ENCODE assay signal across 21 cellular contexts in genomic region chr12:46468813-46469212, GRCh38.
"Had no signal": no experiment of that assay in that cellular context is flagged by ENCODE, and none has a peak within 500 bp of the region (broad histone marks: within the 10 kb centered on the region; RNA-seq: fewer than 3 reads in every experiment).

No MANE protein-coding gene starts in this region.

- H3K27ac ChIP-seq: brain microvascular endothelial cell, cardiac muscle cell, RWPE1 had no signal

- DNase-seq: activated CD4-positive, alpha-beta T cell treated with anti-CD3 and anti-CD28 coated beads, Interleukin-2, amount 10 ng/mL, durations not matched to agents 24 days and 14 days; activated CD4-positive, alpha-beta T cell treated with anti-CD3 and anti-CD28 coated beads, Interleukin-2, amount 50 U/mL, for 48 hours; activated CD8-positive, alpha-beta memory T cell treated with anti-CD3 and anti-CD28 coated beads, Interleukin-2, amount 10 ng/mL, durations not matched to agents 7 days and 5 days; activated effector memory CD4-positive, alpha-beta T cell treated with anti-CD3 and anti-CD28 coated beads, Interleukin-2, amount 50 U/mL, for 16 hours; activated naive CD4-positive, alpha-beta T cell treated with Interleukin-2 at 50 U/mL for 16 hours; activated T-cell treated with anti-CD3 and anti-CD28 coated beads, Interleukin-2, amount 50 U/mL, for 24 hours; Kasumi-1; KBM-7; NCI-H1048; NCI-H146; NCI-H187 treated with DMSO at 0.1 percent for 48 hours; NCI-H2081 treated with DMSO at 0.1 percent for 48 hours; NCI-H446; NCI-H524; SHP77 treated with DMSO at 0.1 percent for 48 hours had no signal

- H3K27ac Mint-ChIP-seq: activated T-cell treated with anti-CD3 and anti-CD28 coated beads, Interleukin-2, amount 50 U/mL, for 24 hours; T-helper 1 cell treated with Interleukin-12 subunit alpha and Interleukin-12 subunit beta and Interleukin-4 antibody, amounts not matched to agents 30 μg/mL and 1 μg/mL, for 36 hours had no signal

- H3K36me3 ChIP-seq: brain microvascular endothelial cell, cardiac muscle cell had no signal

- H3K4me3 ChIP-seq: cardiac muscle cell had no signal

- H3K9me3 Mint-ChIP-seq: activated T-cell treated with anti-CD3 and anti-CD28 coated beads, Interleukin-2, amount 50 U/mL, for 24 hours had no signal

- H3K4me3 Mint-ChIP-seq: activated CD8-positive, alpha-beta memory T cell treated with anti-CD3 and anti-CD28 coated beads, Interleukin-2, amount 10 ng/mL, durations not matched to agents 7 days and 5 days; activated T-cell treated with anti-CD3 and anti-CD28 coated beads, Interleukin-2, amount 50 U/mL, for 24 hours; activated T-helper 1 cell treated with anti-CD3 and anti-CD28 coated beads, Interleukin-12 subunit alpha, Interleukin-12 subunit beta, Interleukin-2, Interleukin-4 antibody, amounts not matched to agents 30 ng/mL and 10 ng/mL and 1 ng/mL, durations not matched to agents 14 hours and 24 hours and 36 hours; T-helper 1 cell treated with Interleukin-12 subunit alpha and Interleukin-12 subunit beta and Interleukin-4 antibody, amounts not matched to agents 30 μg/mL and 1 μg/mL, for 36 hours had no signal

- H3K27me3 ChIP-seq: brain microvascular endothelial cell, cardiac muscle cell had no signal

- ATAC-seq: activated CD4-positive, CD25-positive, alpha-beta regulatory T cell treated with anti-CD3 and anti-CD28 coated beads, Interleukin-2, amount 50 U/mL, for 24 hours; activated CD8-positive, alpha-beta memory T cell treated with anti-CD3 and anti-CD28 coated beads, Interleukin-2, amount 10 ng/mL, durations not matched to agents 7 days and 5 days had no signal

- H3K27me3 Mint-ChIP-seq: activated CD4-positive, alpha-beta T cell treated with anti-CD3 and anti-CD28 coated beads, Interleukin-2, amount 10 ng/mL, durations not matched to agents 24 days and 14 days; activated CD8-positive, alpha-beta memory T cell treated with anti-CD3 and anti-CD28 coated beads, Interleukin-2, amount 10 ng/mL, durations not matched to agents 7 days and 5 days; activated T-cell treated with anti-CD3 and anti-CD28 coated beads, Interleukin-2, amount 50 U/mL, for 24 hours had no signal
